In genomic region chr3:51961011-51961410, GRCh38 we compare ENCODE assay signal across 34 cellular contexts. TPM values are rescaled to one million over a fixed set of nuclear protein-coding genes. Genes with fewer than 3 reads are reported as not detected.
"Had no signal": no experiment of that assay in that cellular context is flagged by ENCODE, and none has a peak within 500 bp of the region (broad histone marks: within the 10 kb centered on the region; RNA-seq: fewer than 3 reads in every experiment).

No MANE protein-coding gene starts in this region.

- DNase-seq: activated B cell treated with CpG ODN at 0.5 μM for 24 hours; activated CD4-positive, alpha-beta memory T cell treated with anti-CD3 and anti-CD28 coated beads for 36 hours; activated CD4-positive, alpha-beta T cell treated with anti-CD3 and anti-CD28 coated beads for 4 hours; activated CD4-positive, alpha-beta T cell treated with anti-CD3 and anti-CD28 coated beads, Interleukin-2, amount 50 U/mL, for 1 hour; activated CD4-positive, CD25-positive, alpha-beta regulatory T cell treated with anti-CD3 and anti-CD28 coated beads, Interleukin-2, amount 50 U/mL, for 72 hours; activated CD8-positive, alpha-beta memory T cell treated with anti-CD3 and anti-CD28 coated beads, Interleukin-2, amount 50 U/mL, for 4 hours; activated effector memory CD4-positive, alpha-beta T cell treated with Interleukin-2 at 50 U/mL for 16 hours; activated naive CD4-positive, alpha-beta T cell treated with anti-CD3 and anti-CD28 coated beads, Interleukin-2, amount 10 ng/mL, durations not matched to agents 7 days and 5 days; activated naive CD8-positive, alpha-beta T cell treated with anti-CD3 and anti-CD28 coated beads, Interleukin-2, amount 50 U/mL, for 24 hours; activated T-cell treated with anti-CD3 and anti-CD28 coated beads for 4 hours; activated T-cell treated with anti-CD3 and anti-CD28 coated beads, Interleukin-2, amount 50 U/mL, for 48 hours; anterior cingulate cortex; Kasumi-1; KG1; MG63; NCI-H1048; NCI-H1105 treated with DMSO at 0.1 percent for 48 hours; NCI-H1436; NCI-H1694; NCI-H1930; NCI-H2081 treated with DMSO at 0.1 percent for 48 hours; NCI-H226; NCI-H446 treated with DMSO at 0.1 percent for 48 hours; RPMI8226; SHP77; SJCRH30 had no signal

- H3K9me3 Mint-ChIP-seq: activated B cell treated with CpG ODN at 0.5 μM for 24 hours; activated CD4-positive, alpha-beta memory T cell treated with anti-CD3 and anti-CD28 coated beads for 36 hours; activated naive CD4-positive, alpha-beta T cell treated with anti-CD3 and anti-CD28 coated beads, Interleukin-2, amount 10 ng/mL, durations not matched to agents 7 days and 5 days; activated naive CD8-positive, alpha-beta T cell treated with anti-CD3 and anti-CD28 coated beads, Interleukin-2, amount 50 U/mL, for 24 hours; T-helper 1 cell treated with Interleukin-12 subunit alpha and Interleukin-12 subunit beta and Interleukin-4 antibody, amounts not matched to agents 30 μg/mL and 1 μg/mL, for 36 hours; T-helper 2 cell treated with Interferon-gamma antibody and Interleukin-4, amounts not matched to agents 5 μg/mL and 100 μg/mL, for 36 hours had no signal

- H3K27ac Mint-ChIP-seq: activated B cell treated with CpG ODN at 0.5 μM for 24 hours; activated CD4-positive, alpha-beta memory T cell treated with anti-CD3 and anti-CD28 coated beads for 36 hours; activated naive CD4-positive, alpha-beta T cell treated with anti-CD3 and anti-CD28 coated beads, Interleukin-2, amount 10 ng/mL, durations not matched to agents 7 days and 5 days; activated naive CD8-positive, alpha-beta T cell; activated naive CD8-positive, alpha-beta T cell treated with anti-CD3 and anti-CD28 coated beads, Interleukin-2, amount 50 U/mL, for 24 hours; T-helper 1 cell treated with Interleukin-12 subunit alpha and Interleukin-12 subunit beta and Interleukin-4 antibody, amounts not matched to agents 30 μg/mL and 1 μg/mL, for 36 hours; T-helper 2 cell treated with Interferon-gamma antibody and Interleukin-4, amounts not matched to agents 5 μg/mL and 100 μg/mL, for 36 hours had no signal

- ATAC-seq: activated naive CD8-positive, alpha-beta T cell treated with anti-CD3 and anti-CD28 coated beads, Interleukin-2, amount 50 U/mL, for 24 hours; Panc1 had no signal

- H3K36me3 ChIP-seq: MG63 had no signal

- H3K4me3 ChIP-seq: MG63, SJCRH30, SK-N-MC had no signal

- H3K27ac ChIP-seq: SJCRH30, SK-N-MC had no signal

- H3K4me3 Mint-ChIP-seq: activated B cell treated with CpG ODN at 0.5 μM for 24 hours; activated CD4-positive, alpha-beta memory T cell treated with anti-CD3 and anti-CD28 coated beads for 36 hours; activated naive CD4-positive, alpha-beta T cell treated with anti-CD3 and anti-CD28 coated beads, Interleukin-2, amount 10 ng/mL, durations not matched to agents 7 days and 5 days; activated naive CD8-positive, alpha-beta T cell; activated naive CD8-positive, alpha-beta T cell treated with anti-CD3 and anti-CD28 coated beads, Interleukin-2, amount 50 U/mL, for 24 hours; T-helper 1 cell treated with Interleukin-12 subunit alpha and Interleukin-12 subunit beta and Interleukin-4 antibody, amounts not matched to agents 30 μg/mL and 1 μg/mL, for 36 hours; T-helper 2 cell treated with Interferon-gamma antibody and Interleukin-4, amounts not matched to agents 5 μg/mL and 100 μg/mL, for 36 hours had no signal

- FAIRE-seq: bronchial epithelial cell, TTC549 had no signal

- H3K27me3 ChIP-seq: MG63, SJCRH30 had no signal

- H3K4me1 Mint-ChIP-seq: activated B cell treated with CpG ODN at 0.5 μM for 24 hours; activated naive CD8-positive, alpha-beta T cell treated with anti-CD3 and anti-CD28 coated beads, Interleukin-2, amount 50 U/mL, for 24 hours had no signal

- H3K9me3 ChIP-seq: MG63, SJCRH30 had no signal

- H3K27me3 Mint-ChIP-seq: activated CD4-positive, alpha-beta memory T cell treated with anti-CD3 and anti-CD28 coated beads for 36 hours; brain had no signal

- H3K36me3 Mint-ChIP-seq: activated naive CD4-positive, alpha-beta T cell treated with anti-CD3 and anti-CD28 coated beads, Interleukin-2, amount 10 ng/mL, durations not matched to agents 7 days and 5 days had no signal

RNA-seq across cellular contexts. Expression of gene GPR62, which starts 5.8 kb away (rescaled TPM):
- total RNA-seq: activated B cell treated with CpG ODN at 0.5 μM for 24 hours; activated CD4-positive, alpha-beta memory T cell treated with anti-CD3 and anti-CD28 coated beads for 36 hours; bronchial epithelial cell; SJCRH30 had no signal
